In the genomic region with DNA sequence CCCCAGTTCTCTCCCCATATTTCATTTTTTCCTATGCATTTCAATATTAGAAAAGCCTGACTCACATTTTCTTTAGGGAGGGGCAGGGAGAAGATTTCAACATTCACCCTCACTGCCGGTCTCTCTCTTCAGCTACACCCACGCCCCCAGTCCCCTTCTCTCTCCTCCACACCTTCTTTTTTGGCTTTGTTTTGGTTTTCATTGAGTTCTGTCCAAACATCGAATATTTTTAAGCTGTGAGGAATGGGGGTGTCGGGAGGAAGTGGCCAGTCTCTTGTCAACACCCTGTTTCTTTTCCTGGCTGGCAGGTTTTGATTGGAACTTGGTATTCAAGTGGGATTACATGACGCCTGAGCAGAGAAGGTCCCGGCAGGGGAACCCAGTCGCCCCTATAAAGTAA, we compare ENCODE assay signal across 29 cellular contexts.
DNase-seq lines count a peak whose midpoint lies in the region; ATAC-seq and TF ChIP-seq lines count a peak whose summit lies in the region.
"Had no signal": no experiment of that assay in that cellular context is flagged by ENCODE, and none has a peak within 500 bp of the region (broad histone marks: within the 10 kb centered on the region; RNA-seq: fewer than 3 reads in every experiment).

No MANE protein-coding gene starts in this region.

- ATAC-seq in IMR-90 (ENCODE audit: low read depth) (no peak; the same call in none of the 2 replicates), HG03432 (IDR thresholded peaks at IDR 0.05; ENCODE audit: unreplicated experiment) (no peak)
- ATAC-seq: activated CD8-positive, alpha-beta memory T cell treated with anti-CD3 and anti-CD28 coated beads, Interleukin-2, amount 10 ng/mL, durations not matched to agents 7 days and 5 days; body of pancreas; lower lobe of right lung; Right ventricle myocardium inferior had no signal

- 31% methylated on average over 2 of the region's 7 CpGs; no CpG with 5 or more reads in 1 of the 2 experiments for WGBS in IMR-90 (ENCODE audit: extremely low coverage in 2 of 2, insufficient read length in 1 of 2), 2 experiments

- H3K27me3 Mint-ChIP-seq in neural progenitor cell (ENCODE audit: insufficient read depth, low read depth): peaks cover 5% of the 10 kb centered on the region
- H3K27me3 Mint-ChIP-seq: activated CD8-positive, alpha-beta memory T cell treated with anti-CD3 and anti-CD28 coated beads, Interleukin-2, amount 10 ng/mL, durations not matched to agents 7 days and 5 days; activated naive CD8-positive, alpha-beta T cell treated with anti-CD3 and anti-CD28 coated beads, Interleukin-2, amount 10 ng/mL, durations not matched to agents 7 days and 5 days had no signal

- peaks cover 14 to 18% of the 10 kb centered on the region in 2 experiments; a peak in 2 of 4 replicates for H3K79me1 ChIP-seq in IMR-90 (ENCODE audit: low read depth in 1 of 2, low read length in 2 of 2)

- H3K4me2 ChIP-seq in IMR-90 (ENCODE audit: low read depth, low read length) (no peak overlapping the region), neural progenitor cell (no peak overlapping the region)
- H3K4me2 ChIP-seq: smooth muscle cell had no signal

- H3K4me3 Mint-ChIP-seq in neural progenitor cell: no peak overlapping the region
- H3K4me3 Mint-ChIP-seq: activated CD8-positive, alpha-beta memory T cell treated with anti-CD3 and anti-CD28 coated beads, Interleukin-2, amount 10 ng/mL, durations not matched to agents 7 days and 5 days; activated naive CD8-positive, alpha-beta T cell treated with anti-CD3 and anti-CD28 coated beads, Interleukin-2, amount 10 ng/mL, durations not matched to agents 7 days and 5 days; activated T-helper 1 cell treated with anti-CD3 and anti-CD28 coated beads, Interleukin-12 subunit alpha, Interleukin-12 subunit beta, Interleukin-2, Interleukin-4 antibody, amounts not matched to agents 30 ng/mL and 10 ng/mL and 1 ng/mL, durations not matched to agents 14 hours and 24 hours and 36 hours; CD14-positive monocyte; endodermal cell had no signal

- H3K9me3 ChIP-seq in IMR-90 (ENCODE audit: control insufficient read depth, insufficient read depth, low read length) (no peaks in the 10 kb centered on the region), neural progenitor cell (ENCODE audit: low read depth) (no peaks in the 10 kb centered on the region)
- H3K9me3 ChIP-seq: body of pancreas, colonic mucosa, lower lobe of right lung, transverse colon had no signal

- H3F3A ChIP-seq in neural progenitor cell (ENCODE audit: low read depth): peaks cover 17% of the 10 kb centered on the region

- POLR2A ChIA-PET in IMR-90 (lab: Charles Lee; ENCODE audit: unreplicated experiment): no interaction called here

- H3K56ac ChIP-seq in IMR-90 (ENCODE audit: extremely low read depth, insufficient read depth, low read length): no peak overlapping the region

- CTCF ChIA-PET in IMR-90 (lab: Yijun Ruan, JAX): no interaction called here

- in situ Hi-C loops in IMR-90 (cut with MboI; ENCODE audit: low sequenced_read_pairs): no loop called here

- no TSS peak for BruUV-seq in IMR-90 (replicated peaks; lab: Mats Ljungman, UMichigan)

- H3K4me3 ChIP-seq in IMR-90 (ENCODE audit: insufficient read depth, low read depth, low read length) (no peak overlapping the region), dorsolateral prefrontal cortex (no peak overlapping the region), neural progenitor cell (no peak overlapping the region)
- H3K4me3 ChIP-seq: body of pancreas, colonic mucosa, lower lobe of right lung, smooth muscle cell, transverse colon had no signal

- TF ChIP-seq CTCF in IMR-90 (conservative IDR thresholded peaks at IDR 0.05; ENCODE audit: low read depth, low read length): no peak
- no peak for TF ChIP-seq CTCF in dorsolateral prefrontal cortex (IDR thresholded peaks at IDR 0.05 in 54 of 56, conservative IDR thresholded peaks at IDR 0.05 in 2 of 56; ENCODE audit: low read depth in 1 of 56, partially characterized antibody in 56 of 56)
- no peak for TF ChIP-seq CTCF in neural progenitor cell (IDR thresholded peaks at IDR 0.05)

- peak overlapping the region; percentile 18 for H3K27ac Mint-ChIP-seq in neural progenitor cell
- H3K27ac Mint-ChIP-seq: activated CD8-positive, alpha-beta memory T cell treated with anti-CD3 and anti-CD28 coated beads, Interleukin-2, amount 10 ng/mL, durations not matched to agents 7 days and 5 days; activated naive CD8-positive, alpha-beta T cell treated with anti-CD3 and anti-CD28 coated beads, Interleukin-2, amount 10 ng/mL, durations not matched to agents 7 days and 5 days; activated T-helper 1 cell treated with anti-CD3 and anti-CD28 coated beads, Interleukin-12 subunit alpha, Interleukin-12 subunit beta, Interleukin-2, Interleukin-4 antibody, amounts not matched to agents 30 ng/mL and 10 ng/mL and 1 ng/mL, durations not matched to agents 14 hours and 24 hours and 36 hours; endodermal cell had no signal

- H3K23ac ChIP-seq in IMR-90 (ENCODE audit: low read depth, low read length): no peak overlapping the region

- no peak overlapping the region for H3K9ac ChIP-seq in IMR-90 (ENCODE audit: low read depth, low read length)
- no peak overlapping the region for H3K9ac ChIP-seq in neural progenitor cell

- intact Hi-C loops in IMR-90 (cut with micrococcal nuclease) (no loop called here), dorsolateral prefrontal cortex (cut with DNase I) (no loop called here)

- no peak overlapping the region for H2BK120ac ChIP-seq in IMR-90 (ENCODE audit: low read depth, low read length)

- H2BK5ac ChIP-seq in IMR-90 (ENCODE audit: low read depth, low read length, poor library complexity, severe bottlenecking): no peak overlapping the region

- H4K8ac ChIP-seq in IMR-90 (ENCODE audit: low read depth in 2 of 2, low read length in 2 of 2): no peak overlapping the region

- H3K27me3 ChIP-seq in IMR-90 (ENCODE audit: control insufficient read depth, insufficient read depth, low read length) (no peaks in the 10 kb centered on the region), dorsolateral prefrontal cortex (no peaks in the 10 kb centered on the region), neural progenitor cell (no peaks in the 10 kb centered on the region)
- H3K27me3 ChIP-seq: body of pancreas, colonic mucosa, transverse colon had no signal

- no peak overlapping the region for H4K5ac ChIP-seq in IMR-90 (ENCODE audit: low read depth, low read length)

- no peak overlapping the region for H2AFZ ChIP-seq in IMR-90 (replicated peaks; ENCODE audit: low read length, poor library complexity)
- H2AFZ ChIP-seq in neural progenitor cell (replicated peaks): no peak overlapping the region

- H3K79me2 ChIP-seq in neural progenitor cell (ENCODE audit: low read depth): no peaks in the 10 kb centered on the region

- TF ChIP-seq RAD21 in IMR-90 (IDR thresholded peaks at IDR 0.05; ENCODE audit: low read length): no peak

- no peak overlapping the region for H3K14ac ChIP-seq in IMR-90 (replicated peaks; ENCODE audit: low read depth, low read length)

- peaks cover 9% of the 10 kb centered on the region; the same call in 1 of the 2 replicates for H3K9me1 ChIP-seq in IMR-90 (ENCODE audit: insufficient read depth, low read length)

- dilution Hi-C loops in IMR-90 (cut with HindIII; ENCODE audit: low sequenced_read_pairs, unreplicated experiment): no loop called here

- H2BK15ac ChIP-seq in IMR-90 (ENCODE audit: low read depth, low read length): no peak overlapping the region

- DNase-seq in AG20443 (ENCODE audit: low spot score): peak; percentile 45
- DNase-seq in IMR-90: no peak
- peak in 1 of 10 donors; percentile 42 for DNase-seq in dorsolateral prefrontal cortex
- no peak for DNase-seq in neural progenitor cell (ENCODE audit: low spot score)
- no peak for DNase-seq in kidney glomerular epithelial cell (lab: John Stamatoyannopoulos, UW)
- no peak for DNase-seq in stimulated activated naive CD4-positive, alpha-beta T cell treated with Interleukin-2 at 50 U/mL for 16 hours (lab: John Stamatoyannopoulos, UW)
- DNase-seq in stimulated activated CD4-positive, alpha-beta T cell treated with anti-CD3 and anti-CD28 coated beads, Interleukin-1b, Interleukin-23, amount 100 ng/mL, for 48 hours: no peak
- DNase-seq: activated CD4-positive, alpha-beta T cell treated with anti-CD3 and anti-CD28 coated beads for 48 hours; activated CD8-positive, alpha-beta memory T cell treated with anti-CD3 and anti-CD28 coated beads, Interleukin-2, amount 10 ng/mL, durations not matched to agents 7 days and 5 days; activated naive CD8-positive, alpha-beta T cell treated with anti-CD3 and anti-CD28 coated beads, Interleukin-2, amount 10 ng/mL, durations not matched to agents 7 days and 5 days; body of pancreas; colonic mucosa; HCEC 1CT; lower lobe of right lung; NCI-H1105; NCI-H2029 treated with DMSO at 0.1 percent for 48 hours; NCI-H82; OCI-M1; retina; stimulated activated CD4-positive, alpha-beta T cell treated with anti-CD3 and anti-CD28 coated beads, Interleukin-4, amount 100 ng/mL, for 1 hour; stimulated activated naive CD4-positive, alpha-beta T cell; transverse colon had no signal

- H3K9me3 Mint-ChIP-seq in neural progenitor cell: no peaks in the 10 kb centered on the region
- H3K9me3 Mint-ChIP-seq: activated naive CD8-positive, alpha-beta T cell treated with anti-CD3 and anti-CD28 coated beads, Interleukin-2, amount 10 ng/mL, durations not matched to agents 7 days and 5 days; activated T-helper 1 cell treated with anti-CD3 and anti-CD28 coated beads, Interleukin-12 subunit alpha, Interleukin-12 subunit beta, Interleukin-2, Interleukin-4 antibody, amounts not matched to agents 30 ng/mL and 10 ng/mL and 1 ng/mL, durations not matched to agents 14 hours and 24 hours and 36 hours; endodermal cell had no signal

- no peak overlapping the region for H3K27ac ChIP-seq in IMR-90 (ENCODE audit: insufficient read depth, low read length)
- peak overlapping the region in 36 of 59 donors; percentile 2 to 80 (median 59) for H3K27ac ChIP-seq in dorsolateral prefrontal cortex
- no peak overlapping the region for H3K27ac ChIP-seq in neural progenitor cell
- H3K27ac ChIP-seq: colonic mucosa, lower lobe of right lung, transverse colon, VCaP had no signal

- no peaks in the 10 kb centered on the region for H4K20me1 ChIP-seq in IMR-90 (ENCODE audit: insufficient read depth, low read length)
- peaks cover 11% of the 10 kb centered on the region for H4K20me1 ChIP-seq in neural progenitor cell (ENCODE audit: low read depth)

- H3K36me3 ChIP-seq in IMR-90 (ENCODE audit: control insufficient read depth, insufficient read depth, low read length) (peaks cover 49% of the 10 kb centered on the region), neural progenitor cell (no peaks in the 10 kb centered on the region)
- H3K36me3 ChIP-seq: transverse colon had no signal

- H3K4me1 Mint-ChIP-seq in neural progenitor cell: peaks cover 8% of the 10 kb centered on the region
- H3K4me1 Mint-ChIP-seq: CD14-positive monocyte had no signal

- H2AK5ac ChIP-seq in IMR-90 (ENCODE audit: low read depth, low read length): no peak overlapping the region

- H3K36me3 Mint-ChIP-seq in neural progenitor cell: peaks cover 31% of the 10 kb centered on the region

- no peak overlapping the region for H3K4ac ChIP-seq in IMR-90 (ENCODE audit: low read depth, low read length)

- TF ChIP-seq POLR2A in IMR-90 (IDR thresholded peaks at IDR 0.05; ENCODE audit: low read depth, low read length): no peak

- no peak overlapping the region for H2BK20ac ChIP-seq in IMR-90 (ENCODE audit: low read depth, low read length)

- no peak overlapping the region for H4K91ac ChIP-seq in IMR-90 (ENCODE audit: insufficient read depth, low read depth, low read length)

- H2AK9ac ChIP-seq in IMR-90 (replicated peaks; ENCODE audit: low read depth, low read length, poor library complexity): no peak overlapping the region

- H3K4me1 ChIP-seq in IMR-90 (ENCODE audit: control insufficient read depth, insufficient read depth, low read length): peaks cover 8% of the 10 kb centered on the region
- H3K4me1 ChIP-seq in neural progenitor cell: peaks cover 38% of the 10 kb centered on the region
- H3K4me1 ChIP-seq: body of pancreas, colonic mucosa, lower lobe of right lung, transverse colon had no signal

- no peak overlapping the region for H3K18ac ChIP-seq in IMR-90 (ENCODE audit: low read depth, low read length)

Comparison
In these comparisons a context has a peak if more than half of its experiments do, and no peak if none do; other contexts are left out.
1. H3K27ac ChIP-seq: peak in dorsolateral prefrontal cortex (36 of 59); none in IMR-90 (single experiment) and neural progenitor cell (single experiment).